1 cellular context compared by ENCODE assay signal in genomic region chr9:36148652-36149051, GRCh38.
A peak's percentile ranks its signal among the peaks of the same experiment; 100 is the strongest.
TF ChIP-seq lines count a peak whose summit lies in the region.

No MANE protein-coding gene starts in this region.

TF ChIP-seq in GM12878, 131 proteins besides CTCF, POLR2A, EP300 and RAD21 (continued from another document):
- TF ChIP-seq BHLHE40 (IDR thresholded peaks at IDR 0.05; ENCODE audit: borderline replicate concordance in 1 of 2, low read depth in 2 of 2, low read length in 1 of 2) = peak; percentile 27 to 50; a peak in 2 of 4 replicates
- TF ChIP-seq POLR2AphosphoS5 (IDR thresholded peaks at IDR 0.05; ENCODE audit: low read length) = no peak
- TF ChIP-seq JUND (IDR thresholded peaks at IDR 0.05; ENCODE audit: low read depth, low read length) = no peak
- TF ChIP-seq PML (IDR thresholded peaks at IDR 0.05; ENCODE audit: low read length) = 0 out of 2 replicates have a peak, but pooled peaks have one; percentile 25
- TF ChIP-seq GATAD2B (conservative IDR thresholded peaks at IDR 0.05; ENCODE audit: low read depth) = no peak
- peak; percentile 94 for TF ChIP-seq SMAD1 (IDR thresholded peaks at IDR 0.05; ENCODE audit: low read depth, partially characterized antibody)
- TF ChIP-seq IKZF1 (conservative IDR thresholded peaks at IDR 0.05) = peak; percentile 23; the same call in 1 of the 2 replicates
- peak; percentile 69; the same call in 1 of the 2 replicates for TF ChIP-seq CBFB (IDR thresholded peaks at IDR 0.05; ENCODE audit: low read depth)
- TF ChIP-seq SPI1 (IDR thresholded peaks at IDR 0.05; ENCODE audit: borderline replicate concordance, insufficient read depth, low read depth, low read length) = no peak
- TF ChIP-seq ATF2 (IDR thresholded peaks at IDR 0.05; ENCODE audit: low read length) = peak; percentile 70; the same call in 1 of the 2 replicates
- no peak for TF ChIP-seq ZBTB40 (IDR thresholded peaks at IDR 0.05; ENCODE audit: borderline replicate concordance)
- no peak for TF ChIP-seq NR2F1 (conservative IDR thresholded peaks at IDR 0.05)
- peak; percentile 62; the same call in 1 of the 2 replicates for TF ChIP-seq FOXM1 (IDR thresholded peaks at IDR 0.05; ENCODE audit: low read depth, low read length)
- TF ChIP-seq ZNF687 (IDR thresholded peaks at IDR 0.05) = no peak
- 0 out of 4 replicates have a peak, but pooled peaks of 1 of the 2 experiments have one; percentile 27 for TF ChIP-seq SRF (IDR thresholded peaks at IDR 0.05; ENCODE audit: low read depth in 2 of 2, low read length in 2 of 2)
TF ChIP-seq in GM12878: peak in this region for 24.
